Comparison of ENCODE assay signal across 8 cellular contexts in genomic region chr1:248696261-248696660, GRCh38. TPM values are rescaled to one million over a fixed set of nuclear protein-coding genes. Genes with fewer than 3 reads are reported as not detected.
DNase-seq lines count a peak whose midpoint lies in the region; ATAC-seq and TF ChIP-seq lines count a peak whose summit lies in the region.

No MANE protein-coding gene starts in this region.

- POLR2A ChIA-PET in Panc1 (lab: Charles Lee), result no interaction called here

- H3K36me3 ChIP-seq in Panc1 (ENCODE audit: control insufficient read depth, insufficient read depth, low read length) (no peaks in the 10 kb centered on the region), lower lobe of right lung (no peaks in the 10 kb centered on the region)

- H3K9me3 ChIP-seq in Panc1 (ENCODE audit: control insufficient read depth, insufficient read depth, low read depth, low read length) (no peaks in the 10 kb centered on the region), lower lobe of right lung (no peaks in the 10 kb centered on the region)

- H3K27ac ChIP-seq in Panc1 (ENCODE audit: low read length) (no peak overlapping the region), lower lobe of right lung (no peak overlapping the region)

- peak; percentile 54 for TF ChIP-seq CTCF in Panc1 (IDR thresholded peaks at IDR 0.05)
- TF ChIP-seq CTCF in lower lobe of right lung (IDR thresholded peaks at IDR 0.05), result peak; percentile 17

- H3K27me3 ChIP-seq in Panc1 (ENCODE audit: control insufficient read depth, insufficient read depth, low read length), result no peaks in the 10 kb centered on the region
- no peaks in the 10 kb centered on the region for H3K27me3 ChIP-seq in lower lobe of right lung (ENCODE audit: low read depth)

- H3K4me1 ChIP-seq in Panc1 (ENCODE audit: control insufficient read depth, insufficient read depth, low read length) (no peaks in the 10 kb centered on the region), lower lobe of right lung (peaks cover 5% of the 10 kb centered on the region)

- DNase-seq in DMS 273 (lab: John Stamatoyannopoulos, UW; ENCODE audit: unreplicated experiment) (peak; percentile 54), DMS 273 treated with DMSO at 0.1 percent for 48 hours (lab: John Stamatoyannopoulos, UW) (no peak), Panc1 (ENCODE audit: low read depth, low spot score) (no peak), lower lobe of right lung (no peak), HK-2 (ENCODE audit: unreplicated experiment) (no peak)

- H3K4me3 ChIP-seq in Panc1 (ENCODE audit: low read depth in 2 of 2, low read length in 2 of 2) (no peak overlapping the region), lower lobe of right lung (no peak overlapping the region)

- ATAC-seq in GM21619 (IDR thresholded peaks at IDR 0.05; ENCODE audit: unreplicated experiment) (peak; percentile 61), Panc1 (peak; percentile 74), lower lobe of right lung (peak in 1 of 2 donors; percentile 49), HG03469 (IDR thresholded peaks at IDR 0.05; ENCODE audit: unreplicated experiment) (no peak), HG03139 (IDR thresholded peaks at IDR 0.05; ENCODE audit: unreplicated experiment) (no peak)

- BruUV-seq in Panc1 (replicated peaks; lab: Mats Ljungman, UMichigan), result no TSS peak

- CTCF ChIA-PET in Panc1 (lab: Charles Lee), result interaction anchor here (0.7 kb wide), 1 partner anchor 110 kb away, joined by 3 read pairs; no protein-coding TSS in a partner anchor

- intact Hi-C loops in Panc1 (cut with micrococcal nuclease; ENCODE audit: unreplicated experiment) (no loop called here), lower lobe of right lung (cut with DNase I) (no loop called here)

- in situ Hi-C loops in Panc1 (cut with HindIII; ENCODE audit: low pct_unique_long_range_greater_than_20kb, low sequenced_read_pairs), result no loop called here

RNA-seq across cellular contexts. Expression of gene OR14I1, which starts 6.3 kb away (rescaled TPM):
- total RNA-seq in Panc1 (2021; ENCODE audit: unreplicated experiment) (not detected), lower lobe of right lung (not detected)
- polyA plus RNA-seq in Panc1 (2012; ENCODE audit: insufficient read length), result not detected

RNA-seq across cellular contexts. Expression of gene OR2T27, which starts 40.9 kb away (rescaled TPM):
- total RNA-seq in Panc1 (2021; ENCODE audit: unreplicated experiment) (not detected), lower lobe of right lung (not detected)
- polyA plus RNA-seq in Panc1 (2012; ENCODE audit: insufficient read length), result not detected

RNA-seq across cellular contexts. Expression of gene OR2T35, which starts 51.2 kb away (rescaled TPM):
- total RNA-seq in Panc1 (2021; ENCODE audit: unreplicated experiment) (not detected), lower lobe of right lung (not detected)
- not detected for polyA plus RNA-seq in Panc1 (2012; ENCODE audit: insufficient read length)

RNA-seq across cellular contexts. Expression of gene LYPD8, which starts 59.3 kb away (rescaled TPM):
- total RNA-seq in Panc1 (2021; ENCODE audit: unreplicated experiment) (not detected), lower lobe of right lung (not detected)
- not detected for polyA plus RNA-seq in Panc1 (2012; ENCODE audit: insufficient read length)

Comparison
In these comparisons a context has a peak if more than half of its experiments do, and no peak if none do; other contexts are left out.
1. ATAC-seq: peak in GM21619 (single experiment) and Panc1 (single experiment); none in HG03469 (single experiment) and HG03139 (single experiment).